ENCODE assay signal across 8 cellular contexts in the genomic region with DNA sequence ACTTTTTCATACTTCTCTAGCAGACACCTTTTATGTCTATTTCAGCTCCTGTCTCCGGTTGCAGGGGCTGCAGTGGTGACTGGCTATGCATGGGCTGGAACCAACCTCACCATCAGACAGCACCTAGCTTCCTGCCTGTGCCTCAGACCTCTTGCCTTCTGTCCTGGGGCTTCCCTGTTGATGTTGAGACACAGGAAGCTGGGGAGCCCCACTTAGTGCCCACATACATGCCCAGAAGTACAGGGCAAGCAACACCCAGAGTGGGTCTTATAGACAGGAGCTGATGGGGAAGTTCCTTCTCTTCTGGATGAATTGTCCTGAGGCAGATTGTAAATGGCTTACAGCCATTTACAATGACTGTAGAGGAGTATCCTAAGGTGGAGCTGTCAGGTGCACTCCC.
"Had no signal": no experiment of that assay in that cellular context is flagged by ENCODE, and none has a peak within 500 bp of the region (broad histone marks: within the 10 kb centered on the region; RNA-seq: fewer than 3 reads in every experiment).

No MANE protein-coding gene starts in this region.

- H3K4me3 ChIP-seq: GM23248, HAP-1, K562 had no signal

- H3K4me1 ChIP-seq: HAP-1 had no signal

- H3K9ac ChIP-seq: GM23248 had no signal

- DNase-seq: GM23248, GOT3, H7, HFFc6 had no signal

- H2AFZ ChIP-seq: GM23248 had no signal

- H3K4me3 Mint-ChIP-seq: HFFc6 had no signal

- H3K36me3 ChIP-seq: HAP-1 had no signal

- H3K9me3 Mint-ChIP-seq: HFFc6 had no signal

- ATAC-seq: HCT116, HepG2, K562 had no signal

- H3K27ac Mint-ChIP-seq: HFFc6 had no signal

- H3K9me3 ChIP-seq: HAP-1 had no signal
